In the genomic region with DNA sequence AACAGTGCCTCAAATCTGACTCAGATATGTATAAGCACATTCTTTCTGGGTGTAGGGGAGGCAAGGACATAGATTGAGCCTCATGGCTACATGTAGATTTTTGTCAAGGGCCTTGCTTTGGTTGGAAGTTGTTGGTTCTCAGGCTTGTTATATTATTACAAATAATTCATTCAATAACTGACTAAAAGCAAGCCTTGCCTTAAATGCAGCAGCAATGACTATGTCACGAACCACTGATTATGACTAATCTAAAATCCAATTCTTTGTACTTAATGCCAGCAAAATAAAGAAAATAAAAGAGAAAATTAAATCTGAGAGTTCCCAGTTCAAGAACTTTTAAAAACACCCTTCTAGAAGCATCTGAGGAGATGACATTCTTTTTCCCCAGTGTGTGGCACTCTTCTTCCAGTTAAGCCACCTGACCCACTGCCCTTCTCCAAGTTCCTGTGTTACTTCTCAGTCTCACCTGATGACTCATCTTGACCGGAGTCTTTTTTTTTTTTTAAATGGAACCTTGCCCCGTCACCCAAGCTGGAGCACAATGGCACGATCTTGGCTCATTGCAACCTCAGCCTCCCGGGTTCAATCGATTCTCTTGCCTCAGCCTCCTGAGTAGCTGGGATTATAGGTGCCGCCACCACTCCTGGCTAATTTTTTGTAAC, we compare ENCODE assay signal across 11 cellular contexts.
DNase-seq lines count a peak whose midpoint lies in the region; ATAC-seq, FAIRE-seq and TF ChIP-seq lines count a peak whose summit lies in the region.
"Had no signal": no experiment of that assay in that cellular context is flagged by ENCODE, and none has a peak within 500 bp of the region (broad histone marks: within the 10 kb centered on the region; RNA-seq: fewer than 3 reads in every experiment).

No MANE protein-coding gene starts in this region.

- CTCF ChIA-PET in activated CD8-positive, alpha-beta memory T cell treated with anti-CD3 and anti-CD28 coated beads, Interleukin-2, amount 10 ng/mL, durations not matched to agents 7 days and 5 days (lab: Charles Lee), result no interaction called here

- H3K4me3 Mint-ChIP-seq in activated CD8-positive, alpha-beta memory T cell treated with anti-CD3 and anti-CD28 coated beads, Interleukin-2, amount 10 ng/mL, durations not matched to agents 7 days and 5 days, result no peak overlapping the region
- H3K4me3 Mint-ChIP-seq: activated naive CD8-positive, alpha-beta T cell had no signal

- peaks cover 8% of the 10 kb centered on the region for H3K4me1 Mint-ChIP-seq in activated CD8-positive, alpha-beta memory T cell treated with anti-CD3 and anti-CD28 coated beads, Interleukin-2, amount 10 ng/mL, durations not matched to agents 7 days and 5 days

- peak; percentile 52 for TF ChIP-seq CTCF in epithelial cell of proximal tubule (conservative IDR thresholded peaks at IDR 0.05; ENCODE audit: low read depth, low read length)

- H3K27me3 Mint-ChIP-seq in activated CD8-positive, alpha-beta memory T cell treated with anti-CD3 and anti-CD28 coated beads, Interleukin-2, amount 10 ng/mL, durations not matched to agents 7 days and 5 days, result peaks cover 4% of the 10 kb centered on the region

- H3K4me3 ChIP-seq in epithelial cell of proximal tubule (ENCODE audit: low read depth, low read length), result no peak overlapping the region

- peaks cover 2% of the 10 kb centered on the region for H3K9me3 Mint-ChIP-seq in activated CD8-positive, alpha-beta memory T cell treated with anti-CD3 and anti-CD28 coated beads, Interleukin-2, amount 10 ng/mL, durations not matched to agents 7 days and 5 days (ENCODE audit: low read depth)

- no peak for DNase-seq in activated CD8-positive, alpha-beta memory T cell treated with anti-CD3 and anti-CD28 coated beads, Interleukin-2, amount 10 ng/mL, durations not matched to agents 7 days and 5 days
- DNase-seq in activated CD8-positive, alpha-beta memory T cell treated with anti-CD3 and anti-CD28 coated beads, Interleukin-2, amount 50 U/mL, for 48 hours, result no peak
- DNase-seq in MV-4-11 (lab: John Stamatoyannopoulos, UW) (peak; percentile 17), epithelial cell of proximal tubule (ENCODE audit: low read depth) (peak; percentile 76), urothelium cell line (ENCODE audit: low spot score) (peak; percentile 83), KG1 (lab: John Stamatoyannopoulos, UW) (no peak)
- DNase-seq: NCI-H2171 treated with DMSO at 0.1 percent for 48 hours; stimulated activated CD4-positive, alpha-beta T cell treated with anti-CD3 and anti-CD28 coated beads, Interleukin-4, amount 100 ng/mL, for 24 hours had no signal

- no peak for FAIRE-seq in urothelium cell line (lab: Jason Lieb, UNC)

- no peak overlapping the region for H3K27ac Mint-ChIP-seq in activated CD8-positive, alpha-beta memory T cell treated with anti-CD3 and anti-CD28 coated beads, Interleukin-2, amount 10 ng/mL, durations not matched to agents 7 days and 5 days
- H3K27ac Mint-ChIP-seq: activated naive CD8-positive, alpha-beta T cell had no signal

- H3K36me3 Mint-ChIP-seq in activated CD8-positive, alpha-beta memory T cell treated with anti-CD3 and anti-CD28 coated beads, Interleukin-2, amount 10 ng/mL, durations not matched to agents 7 days and 5 days, result no peaks in the 10 kb centered on the region

- peak; percentile 49 for ATAC-seq in activated CD8-positive, alpha-beta memory T cell treated with anti-CD3 and anti-CD28 coated beads, Interleukin-2, amount 10 ng/mL, durations not matched to agents 7 days and 5 days
- ATAC-seq in HG03354 (IDR thresholded peaks at IDR 0.05; ENCODE audit: poor library complexity, severe bottlenecking, unreplicated experiment) (no peak), GM21717 (IDR thresholded peaks at IDR 0.05; ENCODE audit: unreplicated experiment) (no peak)

Comparison
In these comparisons a context has a peak if more than half of its experiments do, and no peak if none do; other contexts are left out.
1. DNase-seq: peak in MV-4-11 (single experiment), epithelial cell of proximal tubule (single experiment) and urothelium cell line (single experiment); none in activated CD8-positive, alpha-beta memory T cell treated with anti-CD3 and anti-CD28 coated beads, Interleukin-2, amount 10 ng/mL, durations not matched to agents 7 days and 5 days (single experiment), activated CD8-positive, alpha-beta memory T cell treated with anti-CD3 and anti-CD28 coated beads, Interleukin-2, amount 50 U/mL, for 48 hours (single experiment) and KG1 (single experiment).